Comparison of ENCODE assay signal across 10 cellular contexts in the genomic region with DNA sequence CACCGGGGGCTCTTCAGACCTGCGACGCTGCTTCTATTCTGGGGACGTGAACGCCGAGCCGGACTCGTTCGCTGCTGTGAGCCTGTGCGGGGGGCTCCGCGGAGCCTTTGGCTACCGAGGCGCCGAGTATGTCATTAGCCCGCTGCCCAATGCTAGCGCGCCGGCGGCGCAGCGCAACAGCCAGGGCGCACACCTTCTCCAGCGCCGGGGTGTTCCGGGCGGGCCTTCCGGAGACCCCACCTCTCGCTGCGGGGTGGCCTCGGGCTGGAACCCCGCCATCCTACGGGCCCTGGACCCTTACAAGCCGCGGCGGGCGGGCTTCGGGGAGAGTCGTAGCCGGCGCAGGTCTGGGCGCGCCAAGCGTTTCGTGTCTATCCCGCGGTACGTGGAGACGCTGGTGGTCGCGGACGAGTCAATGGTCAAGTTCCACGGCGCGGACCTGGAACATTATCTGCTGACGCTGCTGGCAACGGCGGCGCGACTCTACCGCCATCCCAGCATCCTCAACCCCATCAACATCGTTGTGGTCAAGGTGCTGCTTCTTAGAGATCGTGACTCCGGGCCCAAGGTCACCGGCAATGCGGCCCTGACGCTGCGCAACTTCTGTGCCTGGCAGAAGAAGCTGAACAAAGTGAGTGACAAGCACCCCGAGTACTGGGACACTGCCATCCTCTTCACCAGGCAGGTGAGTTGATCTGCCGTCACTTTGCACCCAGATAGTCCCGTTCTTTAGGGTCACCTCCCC. TPM values are rescaled to one million over a fixed set of nuclear protein-coding genes. Genes with fewer than 3 reads are reported as not detected.
A peak's percentile ranks its signal among the peaks of the same experiment; 100 is the strongest.
DNase-seq lines count a peak whose midpoint lies in the region; ATAC-seq, FAIRE-seq and TF ChIP-seq lines count a peak whose summit lies in the region.
"Had no signal": no experiment of that assay in that cellular context is flagged by ENCODE, and none has a peak within 500 bp of the region (broad histone marks: within the 10 kb centered on the region; RNA-seq: fewer than 3 reads in every experiment).

No MANE protein-coding gene starts in this region.

- H3K9me3 Mint-ChIP-seq in stimulated activated naive CD8-positive, alpha-beta T cell treated with anti-CD3 and anti-CD28 coated beads, Interleukin-15, amount 100 ng/mL, for 72 hours = no peaks in the 10 kb centered on the region

- peak; percentile 56 for DNase-seq in NCI-H1105 (lab: John Stamatoyannopoulos, UW)
- no peak for DNase-seq in NCI-H1105 treated with DMSO at 0.1 percent for 48 hours (lab: John Stamatoyannopoulos, UW)
- DNase-seq in astrocyte of the spinal cord (ENCODE audit: low read depth, low spot score) = peak; percentile 32
- DNase-seq in kidney = no peak
- DNase-seq in stimulated activated naive CD8-positive, alpha-beta T cell treated with anti-CD3 and anti-CD28 coated beads, Interleukin-15, amount 100 ng/mL, for 72 hours = no peak
- no peak for DNase-seq in NCI-H1417 treated with DMSO at 0.1 percent for 48 hours (lab: John Stamatoyannopoulos, UW)

- FAIRE-seq in kidney (lab: Jason Lieb, UNC) = no peak
- FAIRE-seq: H54 had no signal

- no peaks in the 10 kb centered on the region for H3K9me3 ChIP-seq in kidney (ENCODE audit: control insufficient read depth in 1 of 2, low read length in 2 of 2)

- peak overlapping the region in 1 of 2 donors; percentile 80 for H3K9ac ChIP-seq in kidney (ENCODE audit: low read length in 2 of 2)

- H3K36me3 ChIP-seq in kidney (ENCODE audit: control insufficient read depth in 1 of 2, insufficient read depth in 2 of 2, low read length in 2 of 2) = no peaks in the 10 kb centered on the region

- peaks cover 19% of the 10 kb centered on the region for H3K4me1 Mint-ChIP-seq in stimulated activated naive CD8-positive, alpha-beta T cell treated with anti-CD3 and anti-CD28 coated beads, Interleukin-15, amount 100 ng/mL, for 72 hours

- ATAC-seq in stimulated activated naive CD8-positive, alpha-beta T cell treated with anti-CD3 and anti-CD28 coated beads, Interleukin-15, amount 100 ng/mL, for 72 hours = no peak
- ATAC-seq in GM18870 (IDR thresholded peaks at IDR 0.05; ENCODE audit: unreplicated experiment) = no peak
- ATAC-seq in HG02885 (IDR thresholded peaks at IDR 0.05; ENCODE audit: poor library complexity, unreplicated experiment) = no peak

- in situ Hi-C loops in astrocyte of the spinal cord (cut with HindIII; ENCODE audit: low sequenced_read_pairs) = loop anchor here (25.0 kb wide), 1 partner anchor 413 kb away; no protein-coding TSS in a partner anchor

- H3K27ac ChIP-seq in kidney (ENCODE audit: low read depth in 2 of 2, low read length in 2 of 2) = peak overlapping the region in 1 of 2 donors; percentile 74

- H3K27me3 Mint-ChIP-seq in stimulated activated naive CD8-positive, alpha-beta T cell treated with anti-CD3 and anti-CD28 coated beads, Interleukin-15, amount 100 ng/mL, for 72 hours = peaks cover 66% of the 10 kb centered on the region

- no peak overlapping the region for H3K27ac Mint-ChIP-seq in stimulated activated naive CD8-positive, alpha-beta T cell treated with anti-CD3 and anti-CD28 coated beads, Interleukin-15, amount 100 ng/mL, for 72 hours

- H3K4me1 ChIP-seq in kidney (ENCODE audit: control insufficient read depth in 1 of 2, insufficient read depth in 1 of 2, low read depth in 1 of 2, low read length in 2 of 2) = peaks cover 0 to 9% of the 10 kb centered on the region in 2 donors

- no peak for TF ChIP-seq CTCF in astrocyte of the spinal cord (IDR thresholded peaks at IDR 0.05; ENCODE audit: low read depth, low read length)
- TF ChIP-seq CTCF in kidney (IDR thresholded peaks at IDR 0.05; ENCODE audit: borderline replicate concordance, extremely low read depth, insufficient read depth) = no peak

- H3K4me3 ChIP-seq in astrocyte of the spinal cord (ENCODE audit: low read depth, low read length) (peak overlapping the region; percentile 72), kidney (ENCODE audit: low read length in 2 of 2) (peak overlapping the region; percentile 75 to 84)

- peak overlapping the region; percentile 47 to 71 for H3K4me3 Mint-ChIP-seq in stimulated activated naive CD8-positive, alpha-beta T cell treated with anti-CD3 and anti-CD28 coated beads, Interleukin-15, amount 100 ng/mL, for 72 hours

- intact Hi-C loops in kidney (cut with DNase I) = no loop called here

RNA-seq across cellular contexts. Expression of a gene that starts 1.0 kb away (rescaled TPM):
- 6.2 TPM for total RNA-seq in kidney
- 3.6 TPM for polyA plus RNA-seq in kidney (ENCODE audit: insufficient read depth, low read depth, low replicate concordance)

RNA-seq across cellular contexts. Expression of a gene that starts 21.0 kb away (rescaled TPM):
- 1.2 TPM for total RNA-seq in kidney
- polyA plus RNA-seq in kidney (ENCODE audit: insufficient read depth, low read depth, low replicate concordance) = 1.6 TPM
- total RNA-seq: A172 had no signal

Comparison
In these comparisons a context has a peak if more than half of its experiments do, and no peak if none do; other contexts are left out.
1. DNase-seq: peak in NCI-H1105 (single experiment) and astrocyte of the spinal cord (single experiment); none in NCI-H1105 treated with DMSO at 0.1 percent for 48 hours (single experiment), kidney (single experiment), stimulated activated naive CD8-positive, alpha-beta T cell treated with anti-CD3 and anti-CD28 coated beads, Interleukin-15, amount 100 ng/mL, for 72 hours (0 of 2) and NCI-H1417 treated with DMSO at 0.1 percent for 48 hours (single experiment).